Comparison of ENCODE assay signal across 14 cellular contexts in genomic region chr13:111284579-111284978, GRCh38. TPM values are rescaled to one million over a fixed set of nuclear protein-coding genes. Genes with fewer than 3 reads are reported as not detected.
DNase-seq lines count a peak whose midpoint lies in the region; ATAC-seq and TF ChIP-seq lines count a peak whose summit lies in the region.
"Had no signal": no experiment of that assay in that cellular context is flagged by ENCODE, and none has a peak within 500 bp of the region (broad histone marks: within the 10 kb centered on the region; RNA-seq: fewer than 3 reads in every experiment).

No MANE protein-coding gene starts in this region.

- no peak overlapping the region for H2AFZ ChIP-seq in neuronal stem cell (ENCODE audit: low read length)

- POLR2A ChIA-PET in WTC11 (lab: Charles Lee), result no interaction called here

- ATAC-seq in activated T-helper 17 cell treated with anti-CD3 and anti-CD28 coated beads, Interleukin-2, amount 50 U/mL, for 72 hours (replicated peaks), result no peak
- no peak for ATAC-seq in thoracic aorta (ENCODE audit: insufficient number of reproducible peaks, low FRiP score, low read depth)
- ATAC-seq in WTC11, result no peak

- H3K27ac Mint-ChIP-seq in activated T-helper 17 cell treated with anti-CD3 and anti-CD28 coated beads, Interleukin-2, amount 50 U/mL, for 72 hours, result peak overlapping the region; percentile 2
- no peak overlapping the region for H3K27ac Mint-ChIP-seq in WTC11
- H3K27ac Mint-ChIP-seq: B cell; CD4-positive, alpha-beta T cell had no signal

- H3K14ac ChIP-seq in neuronal stem cell (ENCODE audit: low read length), result no peak overlapping the region

- H3K4me1 Mint-ChIP-seq in activated T-helper 17 cell treated with anti-CD3 and anti-CD28 coated beads, Interleukin-2, amount 50 U/mL, for 72 hours, result no peaks in the 10 kb centered on the region
- H3K4me1 Mint-ChIP-seq in WTC11, result no peaks in the 10 kb centered on the region
- H3K4me1 Mint-ChIP-seq: B cell, H9 had no signal

- H3K18ac ChIP-seq in neuronal stem cell (ENCODE audit: low read length), result no peak overlapping the region

- no CpG with 5 or more reads among the region's 14 CpGs for WGBS in neuronal stem cell (ENCODE audit: extremely low coverage in 2 of 2, insufficient read length in 2 of 2, insufficient replicate concordance in 1 of 2), 2 donors

- no peak overlapping the region for H2BK120ac ChIP-seq in neuronal stem cell (ENCODE audit: low read depth, low read length)

- no peak for DNase-seq in coronary artery (ENCODE audit: low spot score)
- no peak for DNase-seq in neuronal stem cell (ENCODE audit: low spot score)
- no peak for DNase-seq in thoracic aorta (ENCODE audit: low spot score)
- no peak for DNase-seq in kidney tubule cell (ENCODE audit: low spot score)
- no peak for DNase-seq in central memory CD4-positive, alpha-beta T cell
- no peak for DNase-seq in WTC11 (ENCODE audit: low spot score)
- DNase-seq: CD4-positive, alpha-beta T cell; DMS79; GOT3; H9 had no signal

- no peak overlapping the region for H3K4me2 ChIP-seq in neuronal stem cell (ENCODE audit: insufficient read depth, low read length, poor library complexity, severe bottlenecking)

- H3K4me3 Mint-ChIP-seq in activated T-helper 17 cell treated with anti-CD3 and anti-CD28 coated beads, Interleukin-2, amount 50 U/mL, for 72 hours, result no peak overlapping the region
- no peak overlapping the region for H3K4me3 Mint-ChIP-seq in WTC11
- H3K4me3 Mint-ChIP-seq: B cell; CD4-positive, alpha-beta T cell; H9 had no signal

- no peak overlapping the region for H3K9ac ChIP-seq in neuronal stem cell (ENCODE audit: low read depth, low read length, poor library complexity)

- CTCF ChIA-PET in WTC11 (lab: Charles Lee), result interaction anchor here (0.7 to 1.6 kb wide), 2 partner anchors 144 to 217 kb away, joined by 3 to 4 read pairs; no protein-coding TSS in a partner anchor

- H3K27me3 ChIP-seq in neuronal stem cell (ENCODE audit: control insufficient read depth in 3 of 3, insufficient read depth in 3 of 3, low read depth in 1 of 3, low read length in 3 of 3), result no peaks in the 10 kb centered on the region
- H3K27me3 ChIP-seq in thoracic aorta (replicated peaks; ENCODE audit: insufficient read depth), result no peaks in the 10 kb centered on the region

- no peak overlapping the region for H4K91ac ChIP-seq in neuronal stem cell (ENCODE audit: low read depth, low read length, poor library complexity)

- H2BK5ac ChIP-seq in neuronal stem cell (ENCODE audit: low read length), result no peak overlapping the region

- no peak overlapping the region for H3K4ac ChIP-seq in neuronal stem cell (ENCODE audit: low read length)

- H4K8ac ChIP-seq in neuronal stem cell (ENCODE audit: low read depth, low read length), result no peak overlapping the region

- no peak overlapping the region for H2BK15ac ChIP-seq in neuronal stem cell (ENCODE audit: low read length)

- H3K9me3 Mint-ChIP-seq in activated T-helper 17 cell treated with anti-CD3 and anti-CD28 coated beads, Interleukin-2, amount 50 U/mL, for 72 hours, result no peaks in the 10 kb centered on the region
- no peaks in the 10 kb centered on the region for H3K9me3 Mint-ChIP-seq in WTC11
- H3K9me3 Mint-ChIP-seq: CD4-positive, alpha-beta T cell; H9 had no signal

- H3K27ac ChIP-seq in coronary artery, result peak overlapping the region; percentile 87 to 90
- H3K27ac ChIP-seq in neuronal stem cell (replicated peaks; ENCODE audit: low read length), result no peak overlapping the region
- peak overlapping the region; percentile 88 to 91 for H3K27ac ChIP-seq in thoracic aorta

- H3K9me3 ChIP-seq in neuronal stem cell (replicated peaks in 1 of 2; ENCODE audit: control insufficient read depth in 2 of 2, insufficient read depth in 1 of 2, low read depth in 1 of 2, low read length in 2 of 2) (no peaks in the 10 kb centered on the region), thoracic aorta (no peaks in the 10 kb centered on the region)

- H3K36me3 Mint-ChIP-seq in activated T-helper 17 cell treated with anti-CD3 and anti-CD28 coated beads, Interleukin-2, amount 50 U/mL, for 72 hours (ENCODE audit: low read depth), result peaks cover 100% of the 10 kb centered on the region
- H3K36me3 Mint-ChIP-seq in WTC11, result peaks cover 51% of the 10 kb centered on the region

- peaks cover 1% of the 10 kb centered on the region for H3K79me1 ChIP-seq in neuronal stem cell (ENCODE audit: low read depth, low read length)

- H3K23ac ChIP-seq in neuronal stem cell (ENCODE audit: low read depth, low read length, poor library complexity), result peak overlapping the region; percentile 77

- H3K4me3 ChIP-seq in coronary artery (no peak overlapping the region), neuronal stem cell (ENCODE audit: low read length in 2 of 2) (no peak overlapping the region), thoracic aorta (no peak overlapping the region)

- H3K36me3 ChIP-seq in neuronal stem cell (replicated peaks in 1 of 2; ENCODE audit: control insufficient read depth in 2 of 2, insufficient read depth in 2 of 2, low read length in 2 of 2) (peaks cover 39 to 99% of the 10 kb centered on the region in 2 donors), thoracic aorta (peaks cover 44% of the 10 kb centered on the region)

- H3K4me1 ChIP-seq in neuronal stem cell (ENCODE audit: control insufficient read depth in 2 of 2, insufficient read depth in 1 of 2, low read depth in 1 of 2, low read length in 2 of 2), result peaks cover 0 to 3% of the 10 kb centered on the region in 2 donors
- H3K4me1 ChIP-seq in thoracic aorta (ENCODE audit: control insufficient read depth in 1 of 2, low read depth in 2 of 2), result peaks cover 23 to 58% of the 10 kb centered on the region in 2 donors

- H2AK5ac ChIP-seq in neuronal stem cell (ENCODE audit: low read depth, low read length), result no peak overlapping the region

- TF ChIP-seq CTCF in coronary artery (IDR thresholded peaks at IDR 0.05), result no peak
- TF ChIP-seq CTCF in thoracic aorta (IDR thresholded peaks at IDR 0.05), result no peak
- TF ChIP-seq CTCF in WTC11 (IDR thresholded peaks at IDR 0.05), result no peak

- no peaks in the 10 kb centered on the region for H3K27me3 Mint-ChIP-seq in activated T-helper 17 cell treated with anti-CD3 and anti-CD28 coated beads, Interleukin-2, amount 50 U/mL, for 72 hours
- no peaks in the 10 kb centered on the region for H3K27me3 Mint-ChIP-seq in WTC11 (ENCODE audit: low read depth)
- H3K27me3 Mint-ChIP-seq: B cell; CD4-positive, alpha-beta T cell had no signal

- no peak overlapping the region for H2BK12ac ChIP-seq in neuronal stem cell (ENCODE audit: low read length)

TF ChIP-seq in WTC11, 78 proteins besides CTCF, POLR2A, EP300 and RAD21:
- TF ChIP-seq ATF2 (CRISPR knock-in tag; IDR thresholded peaks at IDR 0.05; ENCODE audit: borderline replicate concordance, low read depth) (no peak), MLX (CRISPR knock-in tag; IDR thresholded peaks at IDR 0.05) (no peak), CREM (CRISPR knock-in tag; IDR thresholded peaks at IDR 0.05) (no peak), ETV6 (CRISPR knock-in tag; IDR thresholded peaks at IDR 0.05) (no peak), ZNF317 (CRISPR knock-in tag; IDR thresholded peaks at IDR 0.05; ENCODE audit: borderline replicate concordance, low read depth) (no peak), E2F5 (CRISPR knock-in tag; IDR thresholded peaks at IDR 0.05) (no peak)

RNA-seq across cellular contexts. Expression of gene TEX29, which starts 35.9 kb away (rescaled TPM):
- total RNA-seq in activated T-helper 17 cell treated with anti-CD3 and anti-CD28 coated beads, Interleukin-2, amount 50 U/mL, for 72 hours, result 1 to 10 TPM; 1.7 to 2.2 TPM
- 0.17 TPM for polyA plus RNA-seq in neuronal stem cell (2013, experiment 1 of 2)
- 0.26 TPM for polyA plus RNA-seq in neuronal stem cell (2013, experiment 2 of 2)
- not detected for total RNA-seq in thoracic aorta
- total RNA-seq in WTC11 (2021), result 0.32 to 0.68 TPM (median 0.37 TPM) in 3 replicates
- total RNA-seq: G401, HT-29 had no signal
